Comparison of ENCODE assay signal across 8 cellular contexts in genomic region chr1:146478125-146478720, GRCh38.
DNase-seq lines count a peak whose midpoint lies in the region; ATAC-seq, FAIRE-seq and TF ChIP-seq lines count a peak whose summit lies in the region.
"Not testable (repeated sequence)": the region's sequence is repeated elsewhere in the genome, so short reads cannot be mapped to it uniquely, and the experiment has no call there.

No MANE protein-coding gene starts in this region.

- not testable (repeated sequence) for H3K4me1 Mint-ChIP-seq in activated CD4-positive, alpha-beta T cell treated with anti-CD3 and anti-CD28 coated beads for 36 hours; nephron; type B pancreatic cell (ENCODE audit: unreplicated experiment)

- not testable (repeated sequence) for FAIRE-seq in D721Med (lab: Jason Lieb, UNC)

- not testable (repeated sequence) for H3K9me3 ChIP-seq in body of pancreas; cardiac muscle cell (ENCODE audit: low read depth)

- H3K27ac ChIP-seq in body of pancreas, cardiac muscle cell: not testable (repeated sequence)

- intact Hi-C loops in activated CD4-positive, alpha-beta T cell treated with anti-CD3 and anti-CD28 coated beads for 36 hours (cut with DNase I, micrococcal nuclease); body of pancreas (cut with DNase I): not testable (repeated sequence)

- H3K9me3 Mint-ChIP-seq in activated CD4-positive, alpha-beta T cell treated with anti-CD3 and anti-CD28 coated beads for 36 hours (ENCODE audit: low read depth); nephron; type B pancreatic cell: not testable (repeated sequence)

- 36 to 63% methylated on average over 6 to 12 of the region's 12 CpGs for WGBS in body of pancreas, 2 donors

- not testable (repeated sequence) for H3K27me3 Mint-ChIP-seq in activated CD4-positive, alpha-beta T cell treated with anti-CD3 and anti-CD28 coated beads for 36 hours; nephron (ENCODE audit: low read depth); type B pancreatic cell

- POLR2A ChIA-PET in activated CD4-positive, alpha-beta T cell treated with anti-CD3 and anti-CD28 coated beads for 36 hours (lab: Charles Lee): not testable (repeated sequence)

- ATAC-seq in activated CD4-positive, alpha-beta T cell treated with anti-CD3 and anti-CD28 coated beads for 36 hours: peak; percentile 26
- ATAC-seq in body of pancreas: peak; percentile 63

- H3K4me1 ChIP-seq in body of pancreas; cardiac muscle cell (ENCODE audit: low read depth): not testable (repeated sequence)

- H3K36me3 ChIP-seq in body of pancreas (replicated peaks in 1 of 2; ENCODE audit: insufficient read depth in 1 of 2, low read depth in 2 of 2); cardiac muscle cell: not testable (repeated sequence)

- not testable (repeated sequence) for H3K4me3 Mint-ChIP-seq in activated CD4-positive, alpha-beta T cell treated with anti-CD3 and anti-CD28 coated beads for 36 hours; nephron; type B pancreatic cell

- H3K27me3 ChIP-seq in body of pancreas, cardiac muscle cell: not testable (repeated sequence)

- H3K27ac Mint-ChIP-seq in activated CD4-positive, alpha-beta T cell treated with anti-CD3 and anti-CD28 coated beads for 36 hours; type B pancreatic cell: not testable (repeated sequence)
- peak overlapping the region in 1 of 3 experiments; percentile 19 for H3K27ac Mint-ChIP-seq in nephron

- TF ChIP-seq CTCF in D721Med (IDR thresholded peaks at IDR 0.05; ENCODE audit: insufficient read depth, missing control alignments): peak; percentile 68
- TF ChIP-seq CTCF in body of pancreas (IDR thresholded peaks at IDR 0.05): peak; percentile 35 to 63 (median 57)
- TF ChIP-seq CTCF in cardiac muscle cell (IDR thresholded peaks at IDR 0.05; ENCODE audit: low read depth, low read length): peak; percentile 70
- TF ChIP-seq CTCF in nephron (IDR thresholded peaks at IDR 0.05; ENCODE audit: unreplicated experiment in 3 of 3): peak; percentile 68 to 83 (median 77)
- TF ChIP-seq CTCF in type B pancreatic cell (conservative IDR thresholded peaks at IDR 0.05): peak; percentile 82

- TF ChIP-seq POLR2A in body of pancreas (IDR thresholded peaks at IDR 0.05): not testable (repeated sequence)

- CTCF ChIA-PET in activated CD4-positive, alpha-beta T cell treated with anti-CD3 and anti-CD28 coated beads for 36 hours (lab: Charles Lee): not testable (repeated sequence)

- DNase-seq in D721Med (ENCODE audit: insufficient read length, low spot score); type B pancreatic cell (ENCODE audit: extremely low spot score, unreplicated experiment): not testable (repeated sequence)
- DNase-seq in HuH-7 (ENCODE audit: low spot score) (peak; percentile 29), NCI-H748 treated with DMSO at 0.1 percent for 48 hours (lab: John Stamatoyannopoulos, UW) (peak; percentile 16), body of pancreas (peak; percentile 9 to 21 (median 12)), cardiac muscle cell (ENCODE audit: low read depth in 1 of 2, low spot score in 1 of 2) (peak; percentile 27 to 47)
- DNase-seq in activated CD4-positive, alpha-beta T cell treated with anti-CD3 and anti-CD28 coated beads for 36 hours: peak; percentile 31

- H3K4me3 ChIP-seq in body of pancreas, cardiac muscle cell: not testable (repeated sequence)

- H3K36me3 Mint-ChIP-seq in activated CD4-positive, alpha-beta T cell treated with anti-CD3 and anti-CD28 coated beads for 36 hours (ENCODE audit: low read depth); nephron (ENCODE audit: low read depth); type B pancreatic cell: not testable (repeated sequence)
